Comparison of ENCODE assay signal across 1 cellular context in genomic region chr19:13051581-13052165, GRCh38.
TF ChIP-seq lines count a peak whose summit lies in the region.

No MANE protein-coding gene starts in this region.

TF ChIP-seq in K562, 482 proteins besides CTCF, POLR2A, EP300 and RAD21 (continued from another document and continues in another):
- TF ChIP-seq TGIF2 (CRISPR knock-in tag; IDR thresholded peaks at IDR 0.05): no peak
- no peak for TF ChIP-seq JUNB (CRISPR knock-in tag; conservative IDR thresholded peaks at IDR 0.05)
- TF ChIP-seq NELFE (IDR thresholded peaks at IDR 0.05; ENCODE audit: insufficient read depth, insufficient read length): no peak
- no peak for TF ChIP-seq FIP1L1 (IDR thresholded peaks at IDR 0.05; ENCODE audit: low read depth, low read length, poor library complexity, severe bottlenecking)
- TF ChIP-seq ZNF282 (CRISPR knock-in tag; IDR thresholded peaks at IDR 0.05): no peak
- TF ChIP-seq KAT7 (CRISPR knock-in tag; IDR thresholded peaks at IDR 0.05; ENCODE audit: borderline replicate concordance): 0 out of 2 replicates have a peak, but pooled peaks have one; percentile 38
- no peak for TF ChIP-seq ILK (tag; IDR thresholded peaks at IDR 0.05; ENCODE audit: borderline replicate concordance, low read depth)
- TF ChIP-seq, protein P1, sequence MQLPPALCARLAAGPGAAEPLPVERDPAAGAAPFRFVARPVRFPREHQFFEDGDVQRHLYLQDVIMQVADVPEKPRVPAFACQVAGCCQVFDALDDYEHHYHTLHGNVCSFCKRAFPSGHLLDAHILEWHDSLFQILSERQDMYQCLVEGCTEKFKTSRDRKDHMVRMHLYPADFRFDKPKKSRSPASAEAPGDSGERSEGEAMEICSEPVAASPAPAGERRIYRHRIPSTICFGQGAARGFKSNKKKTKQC (CRISPR knock-in tag; IDR thresholded peaks at IDR 0.05): peak; percentile 57; the same call in 1 of the 2 replicates
- TF ChIP-seq, protein P2, sequence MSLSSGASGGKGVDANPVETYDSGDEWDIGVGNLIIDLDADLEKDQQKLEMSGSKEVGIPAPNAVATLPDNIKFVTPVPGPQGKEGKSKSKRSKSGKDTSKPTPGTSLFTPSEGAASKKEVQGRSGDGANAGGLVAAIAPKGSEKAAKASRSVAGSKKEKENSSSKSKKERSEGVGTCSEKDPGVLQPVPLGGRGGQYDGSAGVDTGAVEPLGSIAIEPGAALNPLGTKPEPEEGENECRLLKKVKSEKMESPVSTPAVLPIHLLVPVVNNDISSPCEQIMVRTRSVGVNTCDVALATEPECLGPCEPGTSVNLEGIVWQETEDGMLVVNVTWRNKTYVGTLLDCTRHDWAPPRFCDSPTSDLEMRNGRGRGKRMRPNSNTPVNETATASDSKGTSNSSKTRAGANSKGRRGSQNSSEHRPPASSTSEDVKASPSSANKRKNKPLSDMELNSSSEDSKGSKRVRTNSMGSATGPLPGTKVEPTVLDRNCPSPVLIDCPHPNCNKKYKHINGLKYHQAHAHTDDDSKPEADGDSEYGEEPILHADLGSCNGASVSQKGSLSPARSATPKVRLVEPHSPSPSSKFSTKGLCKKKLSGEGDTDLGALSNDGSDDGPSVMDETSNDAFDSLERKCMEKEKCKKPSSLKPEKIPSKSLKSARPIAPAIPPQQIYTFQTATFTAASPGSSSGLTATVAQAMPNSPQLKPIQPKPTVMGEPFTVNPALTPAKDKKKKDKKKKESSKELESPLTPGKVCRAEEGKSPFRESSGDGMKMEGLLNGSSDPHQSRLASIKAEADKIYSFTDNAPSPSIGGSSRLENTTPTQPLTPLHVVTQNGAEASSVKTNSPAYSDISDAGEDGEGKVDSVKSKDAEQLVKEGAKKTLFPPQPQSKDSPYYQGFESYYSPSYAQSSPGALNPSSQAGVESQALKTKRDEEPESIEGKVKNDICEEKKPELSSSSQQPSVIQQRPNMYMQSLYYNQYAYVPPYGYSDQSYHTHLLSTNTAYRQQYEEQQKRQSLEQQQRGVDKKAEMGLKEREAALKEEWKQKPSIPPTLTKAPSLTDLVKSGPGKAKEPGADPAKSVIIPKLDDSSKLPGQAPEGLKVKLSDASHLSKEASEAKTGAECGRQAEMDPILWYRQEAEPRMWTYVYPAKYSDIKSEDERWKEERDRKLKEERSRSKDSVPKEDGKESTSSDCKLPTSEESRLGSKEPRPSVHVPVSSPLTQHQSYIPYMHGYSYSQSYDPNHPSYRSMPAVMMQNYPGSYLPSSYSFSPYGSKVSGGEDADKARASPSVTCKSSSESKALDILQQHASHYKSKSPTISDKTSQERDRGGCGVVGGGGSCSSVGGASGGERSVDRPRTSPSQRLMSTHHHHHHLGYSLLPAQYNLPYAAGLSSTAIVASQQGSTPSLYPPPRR (CRISPR knock-in tag; IDR thresholded peaks at IDR 0.05; ENCODE audit: borderline replicate concordance): peak; percentile 77; the same call in 1 of the 2 replicates
- 0 out of 2 replicates have a peak, but pooled peaks have one; percentile 4 for TF ChIP-seq CEBPB (tag; IDR thresholded peaks at IDR 0.05)
- TF ChIP-seq EHMT2 (IDR thresholded peaks at IDR 0.05): no peak
- TF ChIP-seq YY1 (IDR thresholded peaks at IDR 0.05; ENCODE audit: borderline replicate concordance in 1 of 3, control insufficient read depth in 1 of 3, extremely low read depth in 1 of 3, insufficient read depth in 3 of 3, insufficient read length in 1 of 3, insufficient replicate concordance in 2 of 3, low read depth in 1 of 3, low read length in 2 of 3): no peak
- no peak for TF ChIP-seq CBX2 (IDR thresholded peaks at IDR 0.05; ENCODE audit: insufficient read depth, low read length, poor library complexity, severe bottlenecking)
- TF ChIP-seq NEUROD1 (IDR thresholded peaks at IDR 0.05; ENCODE audit: borderline replicate concordance, low read depth, low read length, partially characterized antibody): peak; percentile 22
- peak; percentile 80; the same call in 1 of the 2 replicates for TF ChIP-seq HEY1 (CRISPR knock-in tag; IDR thresholded peaks at IDR 0.05; ENCODE audit: borderline replicate concordance)
- no peak for TF ChIP-seq SAP30 (IDR thresholded peaks at IDR 0.05; ENCODE audit: borderline replicate concordance, insufficient read depth, low read depth, low read length, poor library complexity, severe bottlenecking)
- TF ChIP-seq FOXA3 (CRISPR knock-in tag; conservative IDR thresholded peaks at IDR 0.05 in 1 of 2, IDR thresholded peaks at IDR 0.05 in 1 of 2): peak; percentile 93 to 97
- TF ChIP-seq XRCC5 (IDR thresholded peaks at IDR 0.05; ENCODE audit: low read depth, low read length): 0 out of 2 replicates have a peak, but pooled peaks have one; percentile 24
- no peak for TF ChIP-seq ZFP1 (CRISPR knock-in tag; IDR thresholded peaks at IDR 0.05)
- TF ChIP-seq, protein P3, sequence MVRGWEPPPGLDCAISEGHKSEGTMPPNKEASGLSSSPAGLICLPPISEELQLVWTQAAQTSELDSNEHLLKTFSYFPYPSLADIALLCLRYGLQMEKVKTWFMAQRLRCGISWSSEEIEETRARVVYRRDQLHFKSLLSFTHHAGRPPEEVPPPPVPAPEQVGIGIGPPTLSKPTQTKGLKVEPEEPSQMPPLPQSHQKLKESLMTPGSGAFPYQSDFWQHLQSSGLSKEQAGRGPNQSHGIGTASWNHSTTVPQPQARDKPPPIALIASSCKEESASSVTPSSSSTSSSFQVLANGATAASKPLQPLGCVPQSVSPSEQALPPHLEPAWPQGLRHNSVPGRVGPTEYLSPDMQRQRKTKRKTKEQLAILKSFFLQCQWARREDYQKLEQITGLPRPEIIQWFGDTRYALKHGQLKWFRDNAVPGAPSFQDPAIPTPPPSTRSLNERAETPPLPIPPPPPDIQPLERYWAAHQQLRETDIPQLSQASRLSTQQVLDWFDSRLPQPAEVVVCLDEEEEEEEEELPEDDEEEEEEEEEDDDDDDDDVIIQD (CRISPR knock-in tag; IDR thresholded peaks at IDR 0.05): no peak
- TF ChIP-seq ZC3H8 (IDR thresholded peaks at IDR 0.05): no peak
- TF ChIP-seq NBN (IDR thresholded peaks at IDR 0.05; ENCODE audit: low read depth): peak; percentile 88; the same call in 1 of the 2 replicates
- TF ChIP-seq KLF13 (tag; IDR thresholded peaks at IDR 0.05; ENCODE audit: borderline replicate concordance, low read depth): peak; percentile 76
- TF ChIP-seq SMARCB1 (IDR thresholded peaks at IDR 0.05; ENCODE audit: insufficient read length, low read depth): no peak
- no peak for TF ChIP-seq MAFK (IDR thresholded peaks at IDR 0.05; ENCODE audit: low read length)
- TF ChIP-seq KLF10 (CRISPR knock-in tag; IDR thresholded peaks at IDR 0.05): no peak
- no peak for TF ChIP-seq SETDB1 (IDR thresholded peaks at IDR 0.05; ENCODE audit: low read length)
- no peak for TF ChIP-seq BCLAF1 (IDR thresholded peaks at IDR 0.05; ENCODE audit: borderline replicate concordance in 1 of 2, control insufficient read depth in 1 of 2, low read depth in 2 of 2, low read length in 1 of 2)
- no peak for TF ChIP-seq XRCC4 (IDR thresholded peaks at IDR 0.05; ENCODE audit: extremely low read depth, insufficient read depth, insufficient read length)
- TF ChIP-seq SMARCE1 (IDR thresholded peaks at IDR 0.05): peak; percentile 66; the same call in 1 of the 2 replicates
- TF ChIP-seq ZNF277 (CRISPR knock-in tag; IDR thresholded peaks at IDR 0.05; ENCODE audit: borderline replicate concordance): no peak
- TF ChIP-seq L3MBTL2 (IDR thresholded peaks at IDR 0.05): peak; percentile 82
- TF ChIP-seq ZNF24 (IDR thresholded peaks at IDR 0.05): peak; percentile 90
- TF ChIP-seq, protein P4, sequence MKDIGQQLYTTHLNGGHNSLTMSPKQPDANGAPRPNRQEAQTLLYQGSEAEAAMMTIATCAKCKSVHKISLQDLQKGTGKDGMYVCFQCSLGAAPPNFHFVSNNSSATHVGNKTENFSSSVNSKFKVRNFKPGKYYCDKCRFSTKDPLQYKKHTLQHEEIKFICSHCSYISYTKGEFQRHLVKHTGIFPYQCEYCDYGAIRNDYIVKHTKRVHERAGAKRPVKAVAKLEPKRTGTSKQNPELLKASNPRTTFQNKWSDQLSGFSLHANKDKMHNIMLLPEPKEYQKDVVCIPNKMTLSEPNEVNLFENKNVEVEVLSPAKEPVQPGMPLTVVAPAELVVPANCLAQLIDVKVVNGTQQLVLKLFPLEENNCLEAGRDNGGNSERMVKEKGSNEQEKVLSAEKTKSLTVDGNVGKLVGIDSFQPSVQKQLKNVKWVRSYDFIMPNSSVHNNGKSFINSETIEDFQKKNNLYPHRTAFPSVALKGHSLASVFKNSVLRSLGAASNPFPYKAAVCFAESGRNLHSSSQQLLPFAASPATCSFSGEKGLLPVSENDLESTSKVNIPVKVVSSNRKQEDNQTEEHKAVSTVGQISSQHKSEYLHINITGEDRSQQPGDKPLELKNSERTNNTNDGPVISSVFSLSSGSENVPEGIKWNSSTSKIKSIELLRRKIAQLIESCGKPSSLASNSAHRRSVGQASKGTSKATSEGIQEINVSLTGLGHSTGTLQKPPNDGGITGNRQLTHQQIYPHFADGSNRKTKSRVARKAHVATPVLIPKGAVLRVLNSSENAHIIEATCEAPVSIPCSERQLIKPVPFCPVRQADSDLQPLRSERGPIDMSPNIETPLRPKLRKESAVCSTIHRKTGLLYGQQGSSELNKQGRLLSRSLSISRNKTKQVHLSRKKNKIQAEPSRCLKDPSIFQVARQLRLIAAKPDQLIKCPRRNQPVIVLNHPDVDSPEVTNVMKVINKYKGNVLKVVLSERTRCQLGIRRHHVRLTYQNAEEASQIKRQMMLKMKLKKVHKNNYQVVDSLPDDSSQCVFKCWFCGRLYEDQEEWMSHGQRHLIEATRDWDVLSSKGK (CRISPR knock-in tag; IDR thresholded peaks at IDR 0.05): no peak
- no peak for TF ChIP-seq ATF1 (CRISPR knock-in tag; IDR thresholded peaks at IDR 0.05)
- peak; percentile 40; the same call in 1 of the 2 replicates for TF ChIP-seq ATF1 (tag; IDR thresholded peaks at IDR 0.05)
- TF ChIP-seq THAP12 (CRISPR knock-in tag; IDR thresholded peaks at IDR 0.05): no peak
- TF ChIP-seq ZNF766 (CRISPR knock-in tag; conservative IDR thresholded peaks at IDR 0.05): peak; percentile 54; the same call in 1 of the 2 replicates
- TF ChIP-seq NUFIP1 (IDR thresholded peaks at IDR 0.05; ENCODE audit: partially characterized antibody): no peak
- TF ChIP-seq ZNF316 (IDR thresholded peaks at IDR 0.05): no peak
- no peak for TF ChIP-seq BRCA1 (IDR thresholded peaks at IDR 0.05)
- no peak for TF ChIP-seq BRCA1 (CRISPR knock-in tag; IDR thresholded peaks at IDR 0.05)
- no peak for TF ChIP-seq YBX1 (IDR thresholded peaks at IDR 0.05)
- no peak for TF ChIP-seq PHF21A (IDR thresholded peaks at IDR 0.05; ENCODE audit: borderline replicate concordance, low read depth)
- TF ChIP-seq, protein P5, sequence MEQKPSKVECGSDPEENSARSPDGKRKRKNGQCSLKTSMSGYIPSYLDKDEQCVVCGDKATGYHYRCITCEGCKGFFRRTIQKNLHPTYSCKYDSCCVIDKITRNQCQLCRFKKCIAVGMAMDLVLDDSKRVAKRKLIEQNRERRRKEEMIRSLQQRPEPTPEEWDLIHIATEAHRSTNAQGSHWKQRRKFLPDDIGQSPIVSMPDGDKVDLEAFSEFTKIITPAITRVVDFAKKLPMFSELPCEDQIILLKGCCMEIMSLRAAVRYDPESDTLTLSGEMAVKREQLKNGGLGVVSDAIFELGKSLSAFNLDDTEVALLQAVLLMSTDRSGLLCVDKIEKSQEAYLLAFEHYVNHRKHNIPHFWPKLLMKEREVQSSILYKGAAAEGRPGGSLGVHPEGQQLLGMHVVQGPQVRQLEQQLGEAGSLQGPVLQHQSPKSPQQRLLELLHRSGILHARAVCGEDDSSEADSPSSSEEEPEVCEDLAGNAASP (IDR thresholded peaks at IDR 0.05): no peak
- TF ChIP-seq CXXC5 (CRISPR knock-in tag; IDR thresholded peaks at IDR 0.05): peak; percentile 95
